15 cellular contexts compared by ENCODE assay signal in the genomic region with DNA sequence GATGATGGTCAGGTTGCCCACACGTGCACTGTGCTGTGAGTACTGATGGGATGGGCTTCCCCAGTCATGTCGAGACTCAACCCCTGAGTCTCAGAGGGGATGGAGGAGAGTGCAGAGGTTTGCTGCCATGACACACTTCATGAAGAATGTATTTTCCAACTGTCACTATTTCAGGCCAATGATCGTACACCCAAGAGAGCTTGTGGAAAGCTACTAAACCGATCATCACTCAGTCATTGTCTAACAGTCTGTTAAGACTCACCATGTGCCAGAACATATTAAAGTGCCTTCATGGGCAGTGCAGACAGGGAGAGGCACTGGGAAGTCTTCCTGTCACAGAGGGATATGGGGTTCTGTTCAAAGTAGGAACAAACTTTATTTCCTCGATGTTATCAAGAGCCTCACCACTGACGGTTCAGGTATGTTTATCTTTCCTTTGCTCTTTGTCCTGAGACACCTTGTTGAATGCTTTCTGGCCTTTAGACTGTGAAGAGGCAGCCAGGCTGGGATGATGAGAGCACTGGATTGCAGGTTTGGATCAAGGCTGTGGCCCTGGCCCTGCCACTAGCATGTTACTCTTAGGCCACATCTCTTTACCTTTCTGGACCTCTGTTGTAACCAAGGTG. TPM values are rescaled to one million over a fixed set of nuclear protein-coding genes. Genes with fewer than 3 reads are reported as not detected.
"Had no signal": no experiment of that assay in that cellular context is flagged by ENCODE, and none has a peak within 500 bp of the region (broad histone marks: within the 10 kb centered on the region; RNA-seq: fewer than 3 reads in every experiment).

No MANE protein-coding gene starts in this region.

- H3K36me3 ChIP-seq: ascending aorta, pancreas, sigmoid colon had no signal

- H3K4me3 ChIP-seq: ascending aorta, lung, pancreas, sigmoid colon had no signal

- FAIRE-seq: pancreas had no signal

- DNase-seq: activated CD4-positive, alpha-beta T cell treated with anti-CD3 and anti-CD28 coated beads, Interleukin-2, amount 50 U/mL, for 48 hours; activated CD8-positive, alpha-beta memory T cell treated with anti-CD3 and anti-CD28 coated beads, Interleukin-2, amount 10 ng/mL, durations not matched to agents 7 days and 5 days; activated naive CD4-positive, alpha-beta T cell treated with anti-CD3 and anti-CD28 coated beads for 36 hours; activated naive CD8-positive, alpha-beta T cell treated with anti-CD3 and anti-CD28 coated beads, Interleukin-2, amount 50 U/mL, for 24 hours; activated T-cell treated with anti-CD3 and anti-CD28 coated beads, Interleukin-2, amount 50 U/mL, for 1 hour; left cardiac atrium; naive B cell; pancreas; sigmoid colon; stimulated activated CD4-positive, alpha-beta T cell treated with anti-CD3 and anti-CD28 coated beads, Interleukin-12 subunit alpha, Interleukin-12 subunit beta, amount 100 ng/mL, for 4 hours; stimulated activated CD4-positive, alpha-beta T cell treated with anti-CD3 and anti-CD28 coated beads, Interleukin-2, amount 100 ng/mL, for 24 hours had no signal

- H3K4me1 ChIP-seq: ascending aorta, pancreas, sigmoid colon had no signal

- H3K9me3 ChIP-seq: ascending aorta, pancreas, sigmoid colon had no signal

- H3K27me3 ChIP-seq: ascending aorta, pancreas, sigmoid colon had no signal

- H3K27ac ChIP-seq: ascending aorta, pancreas, sigmoid colon had no signal

RNA-seq across cellular contexts. Expression of a gene that starts 41.6 kb away (rescaled TPM):
- total RNA-seq: activated CD8-positive, alpha-beta memory T cell treated with anti-CD3 and anti-CD28 coated beads, Interleukin-2, amount 10 ng/mL, durations not matched to agents 7 days and 5 days; activated naive CD4-positive, alpha-beta T cell treated with anti-CD3 and anti-CD28 coated beads for 36 hours; activated T-helper 2 cell treated with anti-CD3 and anti-CD28 coated beads, Interferon-gamma antibody, Interleukin-2, Interleukin-4, amounts not matched to agents 10 μg/mL and 5 μg/mL and 100 μg/mL, durations not matched to agents 14 hours and 24 hours and 36 hours; glomerular endothelial cell; pancreas had no signal
